ENCODE assay signal across 8 cellular contexts in genomic region chr3:120093119-120093922, GRCh38. TPM values are rescaled to one million over a fixed set of nuclear protein-coding genes. Genes with fewer than 3 reads are reported as not detected.
DNase-seq lines count a peak whose midpoint lies in the region; TF ChIP-seq lines count a peak whose summit lies in the region.

No MANE protein-coding gene starts in this region.

- DNase-seq in DMS79 treated with DMSO at 0.1 percent for 48 hours (lab: John Stamatoyannopoulos, UW) (peak; percentile 67), DMS79 (lab: John Stamatoyannopoulos, UW) (no peak), LHCN-M2 (ENCODE audit: low read depth) (peak; percentile 84), foreskin fibroblast (peak; percentile 82 to 89), pulmonary artery endothelial cell (ENCODE audit: low read depth, low spot score) (peak; percentile 63), D341Med (ENCODE audit: low spot score) (no peak), ecto neural progenitor cell (ENCODE audit: low spot score) (no peak)
- peak; percentile 8 for DNase-seq in activated CD4-positive, alpha-beta T cell treated with anti-CD3 and anti-CD28 coated beads, Interleukin-2, amount 50 U/mL, for 1 hour

- no peak for TF ChIP-seq CTCF in foreskin fibroblast (IDR thresholded peaks at IDR 0.05; ENCODE audit: low read depth, low read length)

- peak overlapping the region; percentile 84 to 96 for H3K4me3 ChIP-seq in foreskin fibroblast (ENCODE audit: low read depth in 1 of 2, low read length in 2 of 2)

RNA-seq across cellular contexts. Expression of gene GSK3B, which starts 0.9 kb away (rescaled TPM):
- total RNA-seq in LHCN-M2 (2014; rRNA removed): 43.3 and 46.5 TPM in 2 replicates
- 22.8 TPM for polyA plus RNA-seq in LHCN-M2 (2012)
- 43.7 and 47.7 TPM in 2 replicates for total RNA-seq in pulmonary artery endothelial cell

Comparison
In these comparisons a context has a peak if more than half of its experiments do, and no peak if none do; other contexts are left out.
1. DNase-seq: peak in DMS79 treated with DMSO at 0.1 percent for 48 hours (single experiment), LHCN-M2 (single experiment), activated CD4-positive, alpha-beta T cell treated with anti-CD3 and anti-CD28 coated beads, Interleukin-2, amount 50 U/mL, for 1 hour (single experiment), foreskin fibroblast (2 of 2) and pulmonary artery endothelial cell (single experiment); none in DMS79 (single experiment), D341Med (single experiment) and ecto neural progenitor cell (single experiment).